1 cellular context compared by ENCODE assay signal in genomic region chr2:183038341-183039300, GRCh38.
A peak's percentile ranks its signal among the peaks of the same experiment; 100 is the strongest.
TF ChIP-seq lines count a peak whose summit lies in the region.

A gene with protein sequence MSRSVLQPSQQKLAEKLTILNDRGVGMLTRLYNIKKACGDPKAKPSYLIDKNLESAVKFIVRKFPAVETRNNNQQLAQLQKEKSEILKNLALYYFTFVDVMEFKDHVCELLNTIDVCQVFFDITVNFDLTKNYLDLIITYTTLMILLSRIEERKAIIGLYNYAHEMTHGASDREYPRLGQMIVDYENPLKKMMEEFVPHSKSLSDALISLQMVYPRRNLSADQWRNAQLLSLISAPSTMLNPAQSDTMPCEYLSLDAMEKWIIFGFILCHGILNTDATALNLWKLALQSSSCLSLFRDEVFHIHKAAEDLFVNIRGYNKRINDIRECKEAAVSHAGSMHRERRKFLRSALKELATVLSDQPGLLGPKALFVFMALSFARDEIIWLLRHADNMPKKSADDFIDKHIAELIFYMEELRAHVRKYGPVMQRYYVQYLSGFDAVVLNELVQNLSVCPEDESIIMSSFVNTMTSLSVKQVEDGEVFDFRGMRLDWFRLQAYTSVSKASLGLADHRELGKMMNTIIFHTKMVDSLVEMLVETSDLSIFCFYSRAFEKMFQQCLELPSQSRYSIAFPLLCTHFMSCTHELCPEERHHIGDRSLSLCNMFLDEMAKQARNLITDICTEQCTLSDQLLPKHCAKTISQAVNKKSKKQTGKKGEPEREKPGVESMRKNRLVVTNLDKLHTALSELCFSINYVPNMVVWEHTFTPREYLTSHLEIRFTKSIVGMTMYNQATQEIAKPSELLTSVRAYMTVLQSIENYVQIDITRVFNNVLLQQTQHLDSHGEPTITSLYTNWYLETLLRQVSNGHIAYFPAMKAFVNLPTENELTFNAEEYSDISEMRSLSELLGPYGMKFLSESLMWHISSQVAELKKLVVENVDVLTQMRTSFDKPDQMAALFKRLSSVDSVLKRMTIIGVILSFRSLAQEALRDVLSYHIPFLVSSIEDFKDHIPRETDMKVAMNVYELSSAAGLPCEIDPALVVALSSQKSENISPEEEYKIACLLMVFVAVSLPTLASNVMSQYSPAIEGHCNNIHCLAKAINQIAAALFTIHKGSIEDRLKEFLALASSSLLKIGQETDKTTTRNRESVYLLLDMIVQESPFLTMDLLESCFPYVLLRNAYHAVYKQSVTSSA (minus strand): TSS chr2:183038457. CDS start chr2:183038099, 358 bp downstream.

TF ChIP-seq in HepG2, 621 proteins besides CTCF, POLR2A, EP300 and RAD21 (continued from another document and continues in another):
- TF ChIP-seq, protein P1, sequence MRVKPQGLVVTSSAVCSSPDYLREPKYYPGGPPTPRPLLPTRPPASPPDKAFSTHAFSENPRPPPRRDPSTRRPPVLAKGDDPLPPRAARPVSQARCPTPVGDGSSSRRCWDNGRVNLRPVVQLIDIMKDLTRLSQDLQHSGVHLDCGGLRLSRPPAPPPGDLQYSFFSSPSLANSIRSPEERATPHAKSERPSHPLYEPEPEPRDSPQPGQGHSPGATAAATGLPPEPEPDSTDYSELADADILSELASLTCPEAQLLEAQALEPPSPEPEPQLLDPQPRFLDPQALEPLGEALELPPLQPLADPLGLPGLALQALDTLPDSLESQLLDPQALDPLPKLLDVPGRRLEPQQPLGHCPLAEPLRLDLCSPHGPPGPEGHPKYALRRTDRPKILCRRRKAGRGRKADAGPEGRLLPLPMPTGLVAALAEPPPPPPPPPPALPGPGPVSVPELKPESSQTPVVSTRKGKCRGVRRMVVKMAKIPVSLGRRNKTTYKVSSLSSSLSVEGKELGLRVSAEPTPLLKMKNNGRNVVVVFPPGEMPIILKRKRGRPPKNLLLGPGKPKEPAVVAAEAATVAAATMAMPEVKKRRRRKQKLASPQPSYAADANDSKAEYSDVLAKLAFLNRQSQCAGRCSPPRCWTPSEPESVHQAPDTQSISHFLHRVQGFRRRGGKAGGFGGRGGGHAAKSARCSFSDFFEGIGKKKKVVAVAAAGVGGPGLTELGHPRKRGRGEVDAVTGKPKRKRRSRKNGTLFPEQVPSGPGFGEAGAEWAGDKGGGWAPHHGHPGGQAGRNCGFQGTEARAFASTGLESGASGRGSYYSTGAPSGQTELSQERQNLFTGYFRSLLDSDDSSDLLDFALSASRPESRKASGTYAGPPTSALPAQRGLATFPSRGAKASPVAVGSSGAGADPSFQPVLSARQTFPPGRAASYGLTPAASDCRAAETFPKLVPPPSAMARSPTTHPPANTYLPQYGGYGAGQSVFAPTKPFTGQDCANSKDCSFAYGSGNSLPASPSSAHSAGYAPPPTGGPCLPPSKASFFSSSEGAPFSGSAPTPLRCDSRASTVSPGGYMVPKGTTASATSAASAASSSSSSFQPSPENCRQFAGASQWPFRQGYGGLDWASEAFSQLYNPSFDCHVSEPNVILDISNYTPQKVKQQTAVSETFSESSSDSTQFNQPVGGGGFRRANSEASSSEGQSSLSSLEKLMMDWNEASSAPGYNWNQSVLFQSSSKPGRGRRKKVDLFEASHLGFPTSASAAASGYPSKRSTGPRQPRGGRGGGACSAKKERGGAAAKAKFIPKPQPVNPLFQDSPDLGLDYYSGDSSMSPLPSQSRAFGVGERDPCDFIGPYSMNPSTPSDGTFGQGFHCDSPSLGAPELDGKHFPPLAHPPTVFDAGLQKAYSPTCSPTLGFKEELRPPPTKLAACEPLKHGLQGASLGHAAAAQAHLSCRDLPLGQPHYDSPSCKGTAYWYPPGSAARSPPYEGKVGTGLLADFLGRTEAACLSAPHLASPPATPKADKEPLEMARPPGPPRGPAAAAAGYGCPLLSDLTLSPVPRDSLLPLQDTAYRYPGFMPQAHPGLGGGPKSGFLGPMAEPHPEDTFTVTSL (CRISPR knock-in tag; IDR thresholded peaks at IDR 0.05; ENCODE audit: borderline replicate concordance): no peak
- TF ChIP-seq ZNF850 (CRISPR knock-in tag; conservative IDR thresholded peaks at IDR 0.05) (no peak), MLXIP (CRISPR knock-in tag; IDR thresholded peaks at IDR 0.05; ENCODE audit: borderline replicate concordance) (0 out of 2 replicates have a peak, but pooled peaks have one; percentile 16), ZIK1 (CRISPR knock-in tag; IDR thresholded peaks at IDR 0.05; ENCODE audit: borderline replicate concordance, low read depth) (no peak; the same call in 1 of the 2 replicates), ZNF251 (CRISPR knock-in tag; IDR thresholded peaks at IDR 0.05) (0 out of 2 replicates have a peak, but pooled peaks have one; percentile 61), FOXC1 (CRISPR knock-in tag; IDR thresholded peaks at IDR 0.05; ENCODE audit: borderline replicate concordance) (no peak; the same call in 1 of the 2 replicates), ZSCAN20 (CRISPR knock-in tag; IDR thresholded peaks at IDR 0.05; ENCODE audit: borderline replicate concordance) (0 out of 2 replicates have a peak, but pooled peaks have one; percentile 14), ZNF430 (CRISPR knock-in tag; IDR thresholded peaks at IDR 0.05) (no peak), NCOA5 (CRISPR knock-in tag; IDR thresholded peaks at IDR 0.05) (no peak), THAP11 (CRISPR knock-in tag; IDR thresholded peaks at IDR 0.05) (no peak), PPARG (CRISPR knock-in tag; conservative IDR thresholded peaks at IDR 0.05) (no peak), ZSCAN5A (CRISPR knock-in tag; IDR thresholded peaks at IDR 0.05; ENCODE audit: borderline replicate concordance) (peak; percentile 77; the same call in 1 of the 2 replicates), BCL3 (CRISPR knock-in tag; IDR thresholded peaks at IDR 0.05) (no peak), ZC3H13 (CRISPR knock-in tag; IDR thresholded peaks at IDR 0.05) (no peak; the same call in 1 of the 2 replicates), ARID2 (CRISPR knock-in tag; IDR thresholded peaks at IDR 0.05; ENCODE audit: borderline replicate concordance) (no peak; the same call in 1 of the 2 replicates), ZNF790 (CRISPR knock-in tag; IDR thresholded peaks at IDR 0.05; ENCODE audit: borderline replicate concordance) (no peak), CREB1 (IDR thresholded peaks at IDR 0.05) (no peak), CREB1 (CRISPR knock-in tag; IDR thresholded peaks at IDR 0.05) (no peak), ETV5 (CRISPR knock-in tag; IDR thresholded peaks at IDR 0.05; ENCODE audit: borderline replicate concordance) (0 out of 2 replicates have a peak, but pooled peaks have one; percentile 3), AHR (CRISPR knock-in tag; IDR thresholded peaks at IDR 0.05) (no peak), POLR2G (IDR thresholded peaks at IDR 0.05; ENCODE audit: low read depth, low read length) (peak; percentile 60; the same call in 1 of the 2 replicates), ZNF224 (CRISPR knock-in tag; IDR thresholded peaks at IDR 0.05) (no peak), WIZ (CRISPR knock-in tag; IDR thresholded peaks at IDR 0.05) (0 out of 2 replicates have a peak, but pooled peaks have one; percentile 63), NPAS2 (CRISPR knock-in tag; IDR thresholded peaks at IDR 0.05; ENCODE audit: borderline replicate concordance) (no peak), ZNF703 (CRISPR knock-in tag; IDR thresholded peaks at IDR 0.05; ENCODE audit: borderline replicate concordance) (no peak), MEF2D (CRISPR knock-in tag; IDR thresholded peaks at IDR 0.05) (no peak), TMF1 (CRISPR knock-in tag; IDR thresholded peaks at IDR 0.05; ENCODE audit: low read depth) (no peak; the same call in 1 of the 2 replicates), HCFC1 (IDR thresholded peaks at IDR 0.05; ENCODE audit: low read depth, low read length) (0 out of 2 replicates have a peak, but pooled peaks have one; percentile 13)
- TF ChIP-seq, protein P2, sequence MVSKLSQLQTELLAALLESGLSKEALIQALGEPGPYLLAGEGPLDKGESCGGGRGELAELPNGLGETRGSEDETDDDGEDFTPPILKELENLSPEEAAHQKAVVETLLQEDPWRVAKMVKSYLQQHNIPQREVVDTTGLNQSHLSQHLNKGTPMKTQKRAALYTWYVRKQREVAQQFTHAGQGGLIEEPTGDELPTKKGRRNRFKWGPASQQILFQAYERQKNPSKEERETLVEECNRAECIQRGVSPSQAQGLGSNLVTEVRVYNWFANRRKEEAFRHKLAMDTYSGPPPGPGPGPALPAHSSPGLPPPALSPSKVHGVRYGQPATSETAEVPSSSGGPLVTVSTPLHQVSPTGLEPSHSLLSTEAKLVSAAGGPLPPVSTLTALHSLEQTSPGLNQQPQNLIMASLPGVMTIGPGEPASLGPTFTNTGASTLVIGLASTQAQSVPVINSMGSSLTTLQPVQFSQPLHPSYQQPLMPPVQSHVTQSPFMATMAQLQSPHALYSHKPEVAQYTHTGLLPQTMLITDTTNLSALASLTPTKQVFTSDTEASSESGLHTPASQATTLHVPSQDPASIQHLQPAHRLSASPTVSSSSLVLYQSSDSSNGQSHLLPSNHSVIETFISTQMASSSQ (IDR thresholded peaks at IDR 0.05; ENCODE audit: low read depth): no peak
- TF ChIP-seq, protein P2 (CRISPR knock-in tag; IDR thresholded peaks at IDR 0.05; ENCODE audit: borderline replicate concordance): no peak; the same call in 1 of the 2 replicates
- TF ChIP-seq, protein P3, sequence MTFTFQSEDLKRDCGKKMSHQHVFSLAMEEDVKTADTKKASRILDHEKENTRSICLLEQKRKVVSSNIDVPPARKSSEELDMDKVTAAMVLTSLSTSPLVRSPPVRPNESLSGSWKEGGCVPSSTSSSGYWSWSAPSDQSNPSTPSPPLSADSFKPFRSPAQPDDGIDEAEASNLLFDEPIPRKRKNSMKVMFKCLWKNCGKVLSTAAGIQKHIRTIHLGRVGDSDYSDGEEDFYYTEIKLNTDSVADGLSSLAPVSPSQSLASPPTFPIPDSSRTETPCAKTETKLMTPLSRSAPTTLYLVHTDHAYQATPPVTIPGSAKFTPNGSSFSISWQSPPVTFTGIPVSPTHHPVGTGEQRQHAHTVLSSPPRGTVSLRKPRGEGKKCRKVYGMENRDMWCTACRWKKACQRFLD (CRISPR knock-in tag; IDR thresholded peaks at IDR 0.05; ENCODE audit: borderline replicate concordance): no peak
- TF ChIP-seq, protein P4, sequence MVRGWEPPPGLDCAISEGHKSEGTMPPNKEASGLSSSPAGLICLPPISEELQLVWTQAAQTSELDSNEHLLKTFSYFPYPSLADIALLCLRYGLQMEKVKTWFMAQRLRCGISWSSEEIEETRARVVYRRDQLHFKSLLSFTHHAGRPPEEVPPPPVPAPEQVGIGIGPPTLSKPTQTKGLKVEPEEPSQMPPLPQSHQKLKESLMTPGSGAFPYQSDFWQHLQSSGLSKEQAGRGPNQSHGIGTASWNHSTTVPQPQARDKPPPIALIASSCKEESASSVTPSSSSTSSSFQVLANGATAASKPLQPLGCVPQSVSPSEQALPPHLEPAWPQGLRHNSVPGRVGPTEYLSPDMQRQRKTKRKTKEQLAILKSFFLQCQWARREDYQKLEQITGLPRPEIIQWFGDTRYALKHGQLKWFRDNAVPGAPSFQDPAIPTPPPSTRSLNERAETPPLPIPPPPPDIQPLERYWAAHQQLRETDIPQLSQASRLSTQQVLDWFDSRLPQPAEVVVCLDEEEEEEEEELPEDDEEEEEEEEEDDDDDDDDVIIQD (CRISPR knock-in tag; IDR thresholded peaks at IDR 0.05; ENCODE audit: low read depth): no peak; the same call in 1 of the 2 replicates
